10 cellular contexts compared by ENCODE assay signal in genomic region chr17:31269597-31269996, GRCh38. TPM values are rescaled to one million over a fixed set of nuclear protein-coding genes. Genes with fewer than 3 reads are reported as not detected.
A peak's percentile ranks its signal among the peaks of the same experiment; 100 is the strongest.
DNase-seq lines count a peak whose midpoint lies in the region; ATAC-seq and TF ChIP-seq lines count a peak whose summit lies in the region.
"Had no signal": no experiment of that assay in that cellular context is flagged by ENCODE, and none has a peak within 500 bp of the region (broad histone marks: within the 10 kb centered on the region; RNA-seq: fewer than 3 reads in every experiment).

No MANE protein-coding gene starts in this region.

- no peak overlapping the region for H3K4me3 Mint-ChIP-seq in stimulated activated memory B cell treated with anti-CD40 and anti-IgM and Interleukin-4, amounts not matched to agents 10 μg/mL and 1 μg/mL and 100 μg/mL, for 72 hours
- H3K4me3 Mint-ChIP-seq in activated T-cell treated with anti-CD3 and anti-CD28 coated beads, Interleukin-2, amount 50 U/mL, for 72 hours: no peak overlapping the region
- H3K4me3 Mint-ChIP-seq: neural crest cell had no signal

- ATAC-seq in lower lobe of right lung: peak; percentile 65 to 82
- no peak for ATAC-seq in stimulated activated memory B cell treated with anti-CD40 and anti-IgM and Interleukin-4, amounts not matched to agents 10 μg/mL and 1 μg/mL and 100 μg/mL, for 72 hours
- ATAC-seq in activated T-cell treated with anti-CD3 and anti-CD28 coated beads, Interleukin-2, amount 50 U/mL, for 72 hours (replicated peaks in 1 of 2): no peak

- H3K36me3 Mint-ChIP-seq in stimulated activated memory B cell treated with anti-CD40 and anti-IgM and Interleukin-4, amounts not matched to agents 10 μg/mL and 1 μg/mL and 100 μg/mL, for 72 hours: peaks cover 43% of the 10 kb centered on the region
- H3K36me3 Mint-ChIP-seq in activated T-cell treated with anti-CD3 and anti-CD28 coated beads, Interleukin-2, amount 50 U/mL, for 72 hours (ENCODE audit: insufficient read depth in 2 of 2): peaks cover 3 to 4% of the 10 kb centered on the region in 2 donors

- CTCF ChIA-PET in AG04449 (lab: Yijun Ruan, JAX) (interaction anchor here (1.0 to 1.8 kb wide), 2 partner anchors 19 to 103 kb away, joined by 3 read pairs; no protein-coding TSS in a partner anchor), OCI-LY7 (lab: Charles Lee; ENCODE audit: unreplicated experiment) (no interaction called here)

- H3K4me3 ChIP-seq in AG04449 (ENCODE audit: low read depth, low read length) (no peak overlapping the region), dorsolateral prefrontal cortex (no peak overlapping the region), lower lobe of right lung (no peak overlapping the region), OCI-LY7 (ENCODE audit: low read depth, low read length, poor library complexity, severe bottlenecking) (no peak overlapping the region)

- H2AFZ ChIP-seq in OCI-LY7 (ENCODE audit: low read length): no peak overlapping the region

- no peaks in the 10 kb centered on the region for H3K79me2 ChIP-seq in OCI-LY7 (ENCODE audit: insufficient read depth, low read depth, low read length)

- no peaks in the 10 kb centered on the region for H3K9me2 ChIP-seq in OCI-LY7 (ENCODE audit: insufficient read depth, low read length)

- peaks cover under 1% of the 10 kb centered on the region for H3K4me1 Mint-ChIP-seq in stimulated activated memory B cell treated with anti-CD40 and anti-IgM and Interleukin-4, amounts not matched to agents 10 μg/mL and 1 μg/mL and 100 μg/mL, for 72 hours
- no peaks in the 10 kb centered on the region for H3K4me1 Mint-ChIP-seq in activated T-cell treated with anti-CD3 and anti-CD28 coated beads, Interleukin-2, amount 50 U/mL, for 72 hours (ENCODE audit: low read depth)

- H3K4me1 ChIP-seq in lower lobe of right lung: peaks cover 27% of the 10 kb centered on the region
- H3K4me1 ChIP-seq in OCI-LY7 (ENCODE audit: insufficient read depth, low read length, poor library complexity, severe bottlenecking): no peaks in the 10 kb centered on the region

- H3K36me3 ChIP-seq in lower lobe of right lung: peaks cover 36% of the 10 kb centered on the region
- peaks cover 32% of the 10 kb centered on the region for H3K36me3 ChIP-seq in OCI-LY7 (ENCODE audit: insufficient read depth, low read length)

- H3K9me3 ChIP-seq in lower lobe of right lung (no peaks in the 10 kb centered on the region), OCI-LY7 (ENCODE audit: low read length) (no peaks in the 10 kb centered on the region)

- H3K4me2 ChIP-seq in OCI-LY7 (ENCODE audit: low read length): no peak overlapping the region

- no peak overlapping the region for H3K27ac Mint-ChIP-seq in stimulated activated memory B cell treated with anti-CD40 and anti-IgM and Interleukin-4, amounts not matched to agents 10 μg/mL and 1 μg/mL and 100 μg/mL, for 72 hours
- H3K27ac Mint-ChIP-seq in activated T-cell treated with anti-CD3 and anti-CD28 coated beads, Interleukin-2, amount 50 U/mL, for 72 hours: no peak overlapping the region

- no peaks in the 10 kb centered on the region for H3K9me3 Mint-ChIP-seq in stimulated activated memory B cell treated with anti-CD40 and anti-IgM and Interleukin-4, amounts not matched to agents 10 μg/mL and 1 μg/mL and 100 μg/mL, for 72 hours
- no peaks in the 10 kb centered on the region for H3K9me3 Mint-ChIP-seq in activated T-cell treated with anti-CD3 and anti-CD28 coated beads, Interleukin-2, amount 50 U/mL, for 72 hours
- H3K9me3 Mint-ChIP-seq: neural crest cell had no signal

- peak; percentile 93 for DNase-seq in AG04449 (ENCODE audit: low read depth, low spot score)
- peak; percentile 100 for DNase-seq in LHCN-M2 (ENCODE audit: low read depth)
- DNase-seq in dorsolateral prefrontal cortex: no peak
- DNase-seq in lower lobe of right lung: no peak
- DNase-seq in DMS79 treated with DMSO at 0.1 percent for 48 hours (lab: John Stamatoyannopoulos, UW): no peak
- no peak for DNase-seq in OCI-LY7 (ENCODE audit: low spot score)
- no peak for DNase-seq in activated T-cell treated with anti-CD3 and anti-CD28 coated beads, Interleukin-2, amount 50 U/mL, for 72 hours
- DNase-seq: NCI-H69 had no signal

- H3K27me3 ChIP-seq in dorsolateral prefrontal cortex: no peaks in the 10 kb centered on the region
- H3K27me3 ChIP-seq in lower lobe of right lung (ENCODE audit: low read depth): no peaks in the 10 kb centered on the region

- H3K27ac ChIP-seq in dorsolateral prefrontal cortex (peak overlapping the region in 53 of 59 donors; percentile 2 to 79 (median 49)), lower lobe of right lung (no peak overlapping the region), OCI-LY7 (ENCODE audit: low read depth, low read length, poor library complexity, severe bottlenecking) (no peak overlapping the region)

- TF ChIP-seq CTCF in AG04449 (IDR thresholded peaks at IDR 0.05; ENCODE audit: insufficient read depth, low read length, missing control alignments): no peak
- TF ChIP-seq CTCF in dorsolateral prefrontal cortex (IDR thresholded peaks at IDR 0.05 in 54 of 56, conservative IDR thresholded peaks at IDR 0.05 in 2 of 56; ENCODE audit: low read depth in 1 of 56, partially characterized antibody in 56 of 56): no peak
- TF ChIP-seq CTCF in lower lobe of right lung (IDR thresholded peaks at IDR 0.05): no peak
- no peak for TF ChIP-seq CTCF in OCI-LY7 (conservative IDR thresholded peaks at IDR 0.05; ENCODE audit: low read length)

- intact Hi-C loops in dorsolateral prefrontal cortex (cut with DNase I) (no loop called here), lower lobe of right lung (cut with DNase I) (no loop called here), OCI-LY7 (cut with micrococcal nuclease; ENCODE audit: unreplicated experiment) (no loop called here)

- no peaks in the 10 kb centered on the region for H4K20me1 ChIP-seq in OCI-LY7 (ENCODE audit: insufficient read depth, low read length)

- no peaks in the 10 kb centered on the region for H3K27me3 Mint-ChIP-seq in stimulated activated memory B cell treated with anti-CD40 and anti-IgM and Interleukin-4, amounts not matched to agents 10 μg/mL and 1 μg/mL and 100 μg/mL, for 72 hours
- H3K27me3 Mint-ChIP-seq in activated T-cell treated with anti-CD3 and anti-CD28 coated beads, Interleukin-2, amount 50 U/mL, for 72 hours (ENCODE audit: low read depth): no peaks in the 10 kb centered on the region

- BruUV-seq in OCI-LY7 (replicated peaks; lab: Mats Ljungman, UMichigan): no TSS peak

- POLR2A ChIA-PET in AG04449 (lab: Yijun Ruan, JAX) (interaction anchor here (0.5 to 2.0 kb wide), 3 partner anchors 13 to 80 kb away, joined by 3 to 7 read pairs (median 4); no protein-coding TSS in a partner anchor), OCI-LY7 (lab: Charles Lee) (no interaction called here)

RNA-seq across cellular contexts. Expression of gene OMG, which starts 27.4 kb away (rescaled TPM):
- total RNA-seq in LHCN-M2 (2014; rRNA removed): 0.23 and 0.45 TPM in 2 replicates
- 0.17 TPM for polyA plus RNA-seq in LHCN-M2 (2012)
- total RNA-seq in dorsolateral prefrontal cortex: 100 to 1,000 TPM in 68 of 120 experiments, 10 to 100 TPM in 52; 33.8 to 177 (median 105) TPM
- 12.4 TPM for total RNA-seq in lower lobe of right lung
- 0.32 and 0.46 TPM in 2 replicates for total RNA-seq in OCI-LY7 (2014; rRNA removed; shearing (Covaris generic))
- 1.4 TPM in 2 replicates for total RNA-seq in OCI-LY7 (2022)
- 1 to 10 TPM in 1 of 2 donors, under 1 TPM in 1; 0.42 to 1.1 TPM for total RNA-seq in activated T-cell treated with anti-CD3 and anti-CD28 coated beads, Interleukin-2, amount 50 U/mL, for 72 hours
- total RNA-seq: neural crest cell had no signal

RNA-seq across cellular contexts. Expression of gene EVI2B, which starts 44.3 kb away (rescaled TPM):
- total RNA-seq in LHCN-M2 (2014; rRNA removed): 6.3 and 10.6 TPM in 2 replicates
- polyA plus RNA-seq in LHCN-M2 (2012): 1.7 TPM
- 10 to 100 TPM in 16 of 120 experiments, 1 to 10 TPM in 103, under 1 TPM in 1; 0.97 to 17.5 (median 5.9) TPM for total RNA-seq in dorsolateral prefrontal cortex
- total RNA-seq in lower lobe of right lung: 130 TPM
- 14.5 and 17.4 TPM in 2 replicates for total RNA-seq in OCI-LY7 (2014; rRNA removed; shearing (Covaris generic))
- 71.0 and 85.1 TPM in 2 replicates for total RNA-seq in OCI-LY7 (2022)
- total RNA-seq in activated T-cell treated with anti-CD3 and anti-CD28 coated beads, Interleukin-2, amount 50 U/mL, for 72 hours: 10 to 100 TPM; 28.0 to 37.3 TPM
- total RNA-seq: neural crest cell had no signal

RNA-seq across cellular contexts. Expression of gene EVI2A, which starts 51.8 kb away (rescaled TPM):
- total RNA-seq in LHCN-M2 (2014; rRNA removed): 38.0 and 53.9 TPM in 2 replicates
- 12.9 TPM for polyA plus RNA-seq in LHCN-M2 (2012)
- 100 to 1,000 TPM in 14 of 120 experiments, 10 to 100 TPM in 104, 1 to 10 TPM in 2; 7.6 to 203 (median 47.5) TPM for total RNA-seq in dorsolateral prefrontal cortex
- 45.2 TPM for total RNA-seq in lower lobe of right lung
- 11.6 and 14.1 TPM in 2 replicates for total RNA-seq in OCI-LY7 (2014; rRNA removed; shearing (Covaris generic))
- 28.1 and 31.3 TPM in 2 replicates for total RNA-seq in OCI-LY7 (2022)
- 10 to 100 TPM; 31.9 to 39.3 TPM for total RNA-seq in activated T-cell treated with anti-CD3 and anti-CD28 coated beads, Interleukin-2, amount 50 U/mL, for 72 hours
- total RNA-seq: neural crest cell had no signal

Comparison
In these comparisons a context has a peak if more than half of its experiments do, and no peak if none do; other contexts are left out.
1. DNase-seq: peak in AG04449 (single experiment) and LHCN-M2 (single experiment); none in dorsolateral prefrontal cortex (0 of 10), lower lobe of right lung (single experiment), DMS79 treated with DMSO at 0.1 percent for 48 hours (single experiment), OCI-LY7 (single experiment) and activated T-cell treated with anti-CD3 and anti-CD28 coated beads, Interleukin-2, amount 50 U/mL, for 72 hours (0 of 2).
2. H3K27ac ChIP-seq: peak in dorsolateral prefrontal cortex (53 of 59); none in lower lobe of right lung (single experiment) and OCI-LY7 (single experiment).
3. ATAC-seq: peak in lower lobe of right lung (2 of 2); none in stimulated activated memory B cell treated with anti-CD40 and anti-IgM and Interleukin-4, amounts not matched to agents 10 μg/mL and 1 μg/mL and 100 μg/mL, for 72 hours (single experiment) and activated T-cell treated with anti-CD3 and anti-CD28 coated beads, Interleukin-2, amount 50 U/mL, for 72 hours (0 of 2).